In the genomic region with DNA sequence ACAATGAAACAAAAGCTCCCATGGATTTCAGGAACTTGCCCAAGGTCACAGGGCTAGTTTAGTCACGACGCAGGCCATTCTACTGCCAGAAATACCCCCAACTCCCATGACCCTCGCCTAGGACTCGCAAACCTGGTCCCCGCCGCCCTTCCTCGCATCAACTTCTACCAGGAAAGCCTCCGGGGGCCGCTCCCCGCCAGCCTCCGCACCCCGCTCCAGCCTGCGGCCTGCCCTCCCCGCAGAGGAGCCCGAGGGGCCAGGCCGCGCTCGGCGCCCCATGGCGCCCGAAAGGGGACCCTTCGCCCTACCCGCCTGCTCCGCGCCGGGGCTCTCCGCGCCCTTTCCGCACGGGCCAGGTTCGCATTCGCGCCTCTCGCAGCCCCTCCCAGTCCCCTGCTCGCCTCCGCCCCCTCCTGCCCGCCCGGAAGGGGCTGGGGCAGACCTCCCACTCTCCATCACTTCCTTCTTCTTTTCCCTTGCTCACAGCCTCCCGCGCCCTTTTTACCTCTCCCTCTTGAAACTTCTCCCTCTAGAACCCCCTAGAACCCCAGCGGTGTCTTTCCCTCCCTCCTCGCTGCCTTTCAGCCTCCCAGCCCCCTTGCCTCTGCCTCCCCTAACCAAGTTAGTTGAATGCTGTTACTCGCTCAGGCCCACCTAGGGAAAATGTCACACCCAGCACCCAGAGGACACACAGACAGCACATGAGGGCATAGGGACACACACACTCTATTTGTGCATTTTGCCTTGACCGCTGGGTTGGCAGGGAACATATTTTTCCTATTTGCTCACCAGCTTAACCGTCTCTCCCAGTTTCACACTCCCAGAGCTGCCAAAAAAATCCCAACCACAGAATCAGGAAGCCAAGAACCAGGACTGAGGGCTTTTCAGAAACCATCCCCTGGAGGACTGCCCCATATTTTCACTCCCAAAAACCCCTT, we compare ENCODE assay signal across 8 cellular contexts. TPM values are rescaled to one million over a fixed set of nuclear protein-coding genes. Genes with fewer than 3 reads are reported as not detected.
DNase-seq lines count a peak whose midpoint lies in the region; ATAC-seq, FAIRE-seq and TF ChIP-seq lines count a peak whose summit lies in the region.

A gene (minus strand): TSS at position 368 of the 938 bp plus-strand sequence. CDS start 949 bp downstream, outside the sequence.

- peak; percentile 79 for FAIRE-seq in RCC 7860 (lab: Jason Lieb, UNC)

- DNase-seq in AG08396 (ENCODE audit: low spot score) (peak; percentile 75), RCC 7860 (ENCODE audit: low spot score) (peak; percentile 84), fibroblast of villous mesenchyme (ENCODE audit: low read depth) (peak; percentile 86)
- peak; percentile 71 for DNase-seq in activated T-helper 9 cell treated with anti-CD3 and anti-CD28 coated beads, Interleukin-2, amount 50 U/mL, for 16 hours (ENCODE audit: low read depth)

- H3K9me3 ChIP-seq in neuron (ENCODE audit: low read length) (no peaks in the 10 kb centered on the region), stomach smooth muscle (ENCODE audit: control insufficient read depth in 2 of 2, low read length in 2 of 2) (no peaks in the 10 kb centered on the region)

- H3K27me3 ChIP-seq in neuron (ENCODE audit: insufficient read depth, low read length) (peaks cover 7% of the 10 kb centered on the region), stomach smooth muscle (ENCODE audit: control insufficient read depth in 1 of 2, insufficient read depth in 2 of 2, low read length in 2 of 2) (no peaks in the 10 kb centered on the region)

- H3K4me1 ChIP-seq in neuron (ENCODE audit: insufficient read depth, low read length) (peaks cover 8% of the 10 kb centered on the region), stomach smooth muscle (ENCODE audit: control insufficient read depth, insufficient read depth, low read length) (peaks cover 40% of the 10 kb centered on the region)

- H2AFZ ChIP-seq in neuron (ENCODE audit: low read depth, low read length) = peak within 1 kb of the TSS; percentile 78

- H3K27ac ChIP-seq in stomach smooth muscle (ENCODE audit: low read length) = peak within 1 kb of the TSS; percentile 96

- H3K36me3 ChIP-seq in neuron (ENCODE audit: insufficient read depth, low read length) (peaks cover 3% of the 10 kb centered on the region), stomach smooth muscle (ENCODE audit: control insufficient read depth in 2 of 2, insufficient read depth in 2 of 2, low read length in 2 of 2) (peaks cover 0 to 3% of the 10 kb centered on the region in 2 donors)

- H3K9ac ChIP-seq in stomach smooth muscle (ENCODE audit: low read length in 2 of 2) = peak within 1 kb of the TSS; percentile 70 to 81

- TF ChIP-seq CTCF in fibroblast of villous mesenchyme (IDR thresholded peaks at IDR 0.05; ENCODE audit: insufficient read depth, low read depth, low read length) = no peak

- ATAC-seq in GM18909 (IDR thresholded peaks at IDR 0.05; ENCODE audit: poor library complexity, unreplicated experiment) (peak; percentile 67), HG03175 (IDR thresholded peaks at IDR 0.05; ENCODE audit: unreplicated experiment) (peak; percentile 47)

- peak within 1 kb of the TSS; percentile 53 for H3K4me3 ChIP-seq in fibroblast of villous mesenchyme (ENCODE audit: low read depth, low read length)
- H3K4me3 ChIP-seq in neuron (ENCODE audit: low read length) = peak within 1 kb of the TSS; percentile 49
- H3K4me3 ChIP-seq in stomach smooth muscle (ENCODE audit: low read length in 2 of 2) = peak within 1 kb of the TSS; percentile 52 to 76

RNA-seq across cellular contexts. Expression of the gene that starts here (rescaled TPM):
- total RNA-seq in fibroblast of villous mesenchyme = 16.4 and 26.3 TPM in 2 replicates

Comparison
In these comparisons a context has a peak if more than half of its experiments do, and no peak if none do; other contexts are left out.
1. Peak in every context shown above with its lines: DNase-seq, ATAC-seq, H3K4me3 ChIP-seq and H3K27ac ChIP-seq.